Comparison of ENCODE assay signal across 18 cellular contexts in the genomic region with DNA sequence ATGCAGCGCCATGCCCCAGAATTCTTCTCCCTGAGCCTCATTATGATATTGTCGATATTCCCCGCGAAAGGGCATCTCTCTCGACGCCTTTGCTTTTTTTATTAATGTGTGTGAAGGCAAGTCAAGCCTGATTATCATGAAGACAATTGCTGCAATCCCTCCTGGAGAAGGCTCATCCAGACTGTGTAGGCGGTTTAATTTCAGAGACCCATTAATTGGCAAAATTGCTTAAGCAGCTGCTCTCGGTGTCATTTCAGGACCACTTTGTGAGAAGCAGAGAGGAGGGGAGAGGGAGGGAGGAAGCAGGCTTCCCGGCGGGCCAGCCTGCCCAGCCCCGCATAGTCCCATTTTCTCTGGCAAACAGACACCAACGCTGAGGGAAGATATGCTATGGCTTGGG.
DNase-seq lines count a peak whose midpoint lies in the region; ATAC-seq and TF ChIP-seq lines count a peak whose summit lies in the region.
"Had no signal": no experiment of that assay in that cellular context is flagged by ENCODE, and none has a peak within 500 bp of the region (broad histone marks: within the 10 kb centered on the region; RNA-seq: fewer than 3 reads in every experiment).

No MANE protein-coding gene starts in this region.

- no peaks in the 10 kb centered on the region for H3K36me3 Mint-ChIP-seq in brain
- no peaks in the 10 kb centered on the region for H3K36me3 Mint-ChIP-seq in stimulated activated memory B cell treated with anti-CD40 and anti-IgM and Interleukin-4, amounts not matched to agents 10 μg/mL and 1 μg/mL and 100 μg/mL, for 72 hours
- H3K36me3 Mint-ChIP-seq: CD14-positive monocyte had no signal

- H3K4me3 ChIP-seq in A673 (ENCODE audit: low read depth, low read length, poor library complexity, severe bottlenecking) (no peak overlapping the region), left lung (no peak overlapping the region)
- H3K4me3 ChIP-seq: A549, GM12878, HAP-1, MG63 had no signal

- POLR2A ChIA-PET in A673 (lab: Charles Lee; ENCODE audit: low non-redundant PET): no interaction called here

- H3K9me3 Mint-ChIP-seq in brain: peaks cover 0 to 14% (median 2%) of the 10 kb centered on the region in 5 experiments
- H3K9me3 Mint-ChIP-seq in stimulated activated memory B cell treated with anti-CD40 and anti-IgM and Interleukin-4, amounts not matched to agents 10 μg/mL and 1 μg/mL and 100 μg/mL, for 72 hours: peaks cover 2% of the 10 kb centered on the region

- no TSS peak for BruUV-seq in A673 (replicated peaks; lab: Mats Ljungman, UMichigan)

- intact Hi-C loops in A673 (cut with micrococcal nuclease; ENCODE audit: unreplicated experiment) (no loop called here), left lung (cut with DNase I) (no loop called here)

- DNase-seq in A673 (ENCODE audit: low spot score) (peak; percentile 66), NCI-H1436 (lab: John Stamatoyannopoulos, UW) (peak; percentile 70), NCI-H2227 treated with DMSO at 0.1 percent for 48 hours (lab: John Stamatoyannopoulos, UW) (peak; percentile 17), left lung (no peak), SK-N-DZ (ENCODE audit: low spot score) (no peak)
- DNase-seq: COR-L47, DMS79, MG63, NCI-H2171 treated with DMSO at 0.1 percent for 48 hours, NCI-H510A treated with DMSO at 0.1 percent for 48 hours, SK-N-SH had no signal

- no peak for ATAC-seq in stimulated activated memory B cell treated with anti-CD40 and anti-IgM and Interleukin-4, amounts not matched to agents 10 μg/mL and 1 μg/mL and 100 μg/mL, for 72 hours
- ATAC-seq in left lung: no peak
- ATAC-seq: GM12878, Right ventricle myocardium inferior had no signal

- H3K27ac Mint-ChIP-seq in brain: peak overlapping the region; percentile 74 to 96 (median 89)
- no peak overlapping the region for H3K27ac Mint-ChIP-seq in stimulated activated memory B cell treated with anti-CD40 and anti-IgM and Interleukin-4, amounts not matched to agents 10 μg/mL and 1 μg/mL and 100 μg/mL, for 72 hours

- H3K27ac ChIP-seq in A673 (ENCODE audit: low read depth, low read length, poor library complexity, severe bottlenecking) (no peak overlapping the region), left lung (no peak overlapping the region)
- H3K27ac ChIP-seq: A549 had no signal

- H3K4me1 ChIP-seq in A673 (ENCODE audit: insufficient read depth, low read length, poor library complexity, severe bottlenecking) (peaks cover 17% of the 10 kb centered on the region), left lung (no peaks in the 10 kb centered on the region)
- H3K4me1 ChIP-seq: A549, HAP-1 had no signal

- TF ChIP-seq CTCF in A673 (conservative IDR thresholded peaks at IDR 0.05; ENCODE audit: low read depth, low read length) (no peak), brain (conservative IDR thresholded peaks at IDR 0.05) (no peak), left lung (IDR thresholded peaks at IDR 0.05) (no peak)

- CTCF ChIA-PET in A673 (lab: Charles Lee): no interaction called here

- H3K36me3 ChIP-seq in A673 (ENCODE audit: insufficient read depth, low read length, poor library complexity, severe bottlenecking) (no peaks in the 10 kb centered on the region), left lung (no peaks in the 10 kb centered on the region)
- H3K36me3 ChIP-seq: HAP-1, MG63 had no signal

- peak overlapping the region in 2 of 5 experiments; percentile 31 to 38 for H3K4me3 Mint-ChIP-seq in brain
- no peak overlapping the region for H3K4me3 Mint-ChIP-seq in stimulated activated memory B cell treated with anti-CD40 and anti-IgM and Interleukin-4, amounts not matched to agents 10 μg/mL and 1 μg/mL and 100 μg/mL, for 72 hours
- H3K4me3 Mint-ChIP-seq: CD14-positive monocyte had no signal

- H3K9me3 ChIP-seq in A673 (ENCODE audit: low read depth, low read length, poor library complexity, severe bottlenecking) (no peaks in the 10 kb centered on the region), left lung (no peaks in the 10 kb centered on the region)
- H3K9me3 ChIP-seq: A549, MG63, SK-N-SH had no signal

- peaks cover 6% of the 10 kb centered on the region for H3K27me3 Mint-ChIP-seq in brain
- peaks cover 11% of the 10 kb centered on the region for H3K27me3 Mint-ChIP-seq in stimulated activated memory B cell treated with anti-CD40 and anti-IgM and Interleukin-4, amounts not matched to agents 10 μg/mL and 1 μg/mL and 100 μg/mL, for 72 hours

- peaks cover 67% of the 10 kb centered on the region for H3K4me1 Mint-ChIP-seq in brain
- no peaks in the 10 kb centered on the region for H3K4me1 Mint-ChIP-seq in stimulated activated memory B cell treated with anti-CD40 and anti-IgM and Interleukin-4, amounts not matched to agents 10 μg/mL and 1 μg/mL and 100 μg/mL, for 72 hours
- H3K4me1 Mint-ChIP-seq: CD14-positive monocyte had no signal

- H3K27me3 ChIP-seq in A673 (replicated peaks; ENCODE audit: insufficient read depth, low read depth, low read length, poor library complexity): no peaks in the 10 kb centered on the region
- peaks cover 0 to 6% of the 10 kb centered on the region in 2 donors for H3K27me3 ChIP-seq in left lung

Comparison
In these comparisons a context has a peak if more than half of its experiments do, and no peak if none do; other contexts are left out.
1. DNase-seq: peak in A673 (single experiment), NCI-H1436 (single experiment) and NCI-H2227 treated with DMSO at 0.1 percent for 48 hours (single experiment); none in left lung (0 of 2) and SK-N-DZ (single experiment).